18 cellular contexts compared by ENCODE assay signal in genomic region chr2:204715332-204715731, GRCh38.
DNase-seq lines count a peak whose midpoint lies in the region; ATAC-seq and TF ChIP-seq lines count a peak whose summit lies in the region.
"Had no signal": no experiment of that assay in that cellular context is flagged by ENCODE, and none has a peak within 500 bp of the region (broad histone marks: within the 10 kb centered on the region; RNA-seq: fewer than 3 reads in every experiment).

No MANE protein-coding gene starts in this region.

- H3K27me3 Mint-ChIP-seq in progenitor cell of endocrine pancreas (no peaks in the 10 kb centered on the region), glutamatergic neuron (ENCODE audit: unreplicated experiment) (no peaks in the 10 kb centered on the region)

- 0 out of 2 replicates have a peak, but pooled peaks cover 4% of the 10 kb centered on the region for H3K4me1 ChIP-seq in GM23248 (ENCODE audit: insufficient read depth)
- H3K4me1 ChIP-seq: BLaER1 had no signal

- WGBS in GM23248 (ENCODE audit: low coverage in 1 of 2, low lambda C conversion rate in 2 of 2, missing lambda C conversion rate in 2 of 2), 2 experiments = 33 to 35% methylated on average over 2 of the region's 2 CpGs

- H4K20me1 ChIP-seq in GM23248 (ENCODE audit: insufficient read depth) = no peaks in the 10 kb centered on the region
- H4K20me1 ChIP-seq: BLaER1 had no signal

- H3K4me3 Mint-ChIP-seq in progenitor cell of endocrine pancreas (ENCODE audit: low read depth) (no peak overlapping the region), glutamatergic neuron (ENCODE audit: unreplicated experiment) (no peak overlapping the region)
- H3K4me3 Mint-ChIP-seq: CD8-positive, alpha-beta T cell; GM23338; IgD-negative memory B cell had no signal

- no peaks in the 10 kb centered on the region for H3K9me3 ChIP-seq in GM23248 (ENCODE audit: low read depth)
- H3K9me3 ChIP-seq: BLaER1 had no signal

- peak overlapping the region; percentile 1 for H3K27ac Mint-ChIP-seq in progenitor cell of endocrine pancreas
- H3K27ac Mint-ChIP-seq in glutamatergic neuron (ENCODE audit: unreplicated experiment) = no peak overlapping the region
- H3K27ac Mint-ChIP-seq: CD8-positive, alpha-beta T cell; GM23338; IgD-negative memory B cell had no signal

- DNase-seq in GM23248 = peak; percentile 23
- peak; percentile 31 for DNase-seq in dedifferentiated amniotic fluid mesenchymal stem cell (ENCODE audit: extremely low spot score)
- DNase-seq in fibroblast of peridontal ligament (ENCODE audit: extremely low read depth) = peak; percentile 39
- no peak for DNase-seq in progenitor cell of endocrine pancreas (ENCODE audit: low spot score, unreplicated experiment)
- no peak for DNase-seq in glutamatergic neuron
- no peak for DNase-seq in SK-N-DZ (ENCODE audit: low spot score)
- DNase-seq: AML-193; Calu3; CD8-positive, alpha-beta T cell; DMS79 treated with DMSO at 0.1 percent for 48 hours; GF-D8; HCEC 1CT; KBM-7 had no signal

- H3K27me3 ChIP-seq in GM23248 (replicated peaks; ENCODE audit: insufficient read depth) = no peaks in the 10 kb centered on the region
- H3K27me3 ChIP-seq: BLaER1 had no signal

- H3F3A ChIP-seq in GM23248 (ENCODE audit: insufficient read depth) = no peaks in the 10 kb centered on the region; the same call in 1 of the 2 replicates

- H3K4me3 ChIP-seq in GM23248 = no peak overlapping the region
- H3K4me3 ChIP-seq: BLaER1, GM23338 had no signal

- no peak overlapping the region for H3K4me2 ChIP-seq in GM23248 (ENCODE audit: unreplicated experiment)
- H3K4me2 ChIP-seq: BLaER1, GM23338 had no signal

- H3K36me3 Mint-ChIP-seq in progenitor cell of endocrine pancreas (ENCODE audit: insufficient read depth) (peaks cover 9% of the 10 kb centered on the region), glutamatergic neuron (ENCODE audit: unreplicated experiment) (no peaks in the 10 kb centered on the region)
- H3K36me3 Mint-ChIP-seq: CD8-positive, alpha-beta T cell had no signal

- no peak overlapping the region for H2AFZ ChIP-seq in GM23248
- H2AFZ ChIP-seq: GM23338 had no signal

- no peaks in the 10 kb centered on the region for H3K9me2 ChIP-seq in GM23248 (ENCODE audit: insufficient read depth)

- no peak for ATAC-seq in GM18520 (IDR thresholded peaks at IDR 0.05; ENCODE audit: unreplicated experiment)
- no peak for ATAC-seq in GM21360 (IDR thresholded peaks at IDR 0.05; ENCODE audit: unreplicated experiment)
- ATAC-seq: CD8-positive, alpha-beta T cell; GM23338 had no signal

- no peaks in the 10 kb centered on the region for H3K9me3 Mint-ChIP-seq in progenitor cell of endocrine pancreas (ENCODE audit: low read depth)
- no peaks in the 10 kb centered on the region for H3K9me3 Mint-ChIP-seq in glutamatergic neuron (ENCODE audit: unreplicated experiment)
- H3K9me3 Mint-ChIP-seq: CD8-positive, alpha-beta T cell; GM23338 had no signal

- no peaks in the 10 kb centered on the region for H3K4me1 Mint-ChIP-seq in progenitor cell of endocrine pancreas (ENCODE audit: low read depth)
- H3K4me1 Mint-ChIP-seq in glutamatergic neuron (ENCODE audit: low read depth, unreplicated experiment) = peaks cover 2% of the 10 kb centered on the region
- H3K4me1 Mint-ChIP-seq: GM23338, IgD-negative memory B cell had no signal

- no peaks in the 10 kb centered on the region for H3K36me3 ChIP-seq in GM23248 (ENCODE audit: low read depth)
- H3K36me3 ChIP-seq: BLaER1 had no signal

- in situ Hi-C loops in GM23248 (cut with MboI) = no loop called here

- no peaks in the 10 kb centered on the region for H3K79me2 ChIP-seq in GM23248 (ENCODE audit: insufficient read depth)

- H3K9ac ChIP-seq in GM23248 = no peak overlapping the region
- H3K9ac ChIP-seq: BLaER1 had no signal

- no peak for TF ChIP-seq CTCF in progenitor cell of endocrine pancreas (IDR thresholded peaks at IDR 0.05; ENCODE audit: unreplicated experiment)
- TF ChIP-seq CTCF in glutamatergic neuron (IDR thresholded peaks at IDR 0.05; ENCODE audit: partially characterized antibody, unreplicated experiment) = no peak

- no peak overlapping the region for H3K27ac ChIP-seq in GM23248
- H3K27ac ChIP-seq: BLaER1 had no signal

Comparison
In these comparisons a context has a peak if more than half of its experiments do, and no peak if none do; other contexts are left out.
1. DNase-seq: peak in GM23248 (single experiment), dedifferentiated amniotic fluid mesenchymal stem cell (single experiment) and fibroblast of peridontal ligament (single experiment); none in progenitor cell of endocrine pancreas (single experiment), glutamatergic neuron (single experiment) and SK-N-DZ (single experiment).